8 cellular contexts compared by ENCODE assay signal in genomic region chr17:48646183-48647102, GRCh38. TPM values are rescaled to one million over a fixed set of nuclear protein-coding genes. Genes with fewer than 3 reads are reported as not detected.
A peak's percentile ranks its signal among the peaks of the same experiment; 100 is the strongest.
DNase-seq lines count a peak whose midpoint lies in the region; ATAC-seq and TF ChIP-seq lines count a peak whose summit lies in the region.

No MANE protein-coding gene starts in this region.

- intact Hi-C loops in activated CD4-positive, alpha-beta T cell treated with anti-CD3 and anti-CD28 coated beads, Interleukin-2, amount 10 ng/mL, durations not matched to agents 24 days and 14 days (cut with micrococcal nuclease) = no loop called here

- H3K27ac ChIP-seq in SJCRH30 = no peak overlapping the region

- H3K27me3 ChIP-seq in SJCRH30 = 0 out of 2 replicates have a peak, but pooled peaks cover 4% of the 10 kb centered on the region

- H3K9me3 Mint-ChIP-seq in activated CD4-positive, alpha-beta T cell treated with anti-CD3 and anti-CD28 coated beads, Interleukin-2, amount 10 ng/mL, durations not matched to agents 24 days and 14 days = no peaks in the 10 kb centered on the region
- no peaks in the 10 kb centered on the region for H3K9me3 Mint-ChIP-seq in immature natural killer cell

- no peaks in the 10 kb centered on the region for H3K36me3 ChIP-seq in SJCRH30

- peaks cover 80% of the 10 kb centered on the region for H3K27me3 Mint-ChIP-seq in activated CD4-positive, alpha-beta T cell treated with anti-CD3 and anti-CD28 coated beads, Interleukin-2, amount 10 ng/mL, durations not matched to agents 24 days and 14 days
- H3K27me3 Mint-ChIP-seq in immature natural killer cell (ENCODE audit: low read depth in 3 of 3) = peaks cover 10 to 33% (median 25%) of the 10 kb centered on the region in 3 donors

- no peaks in the 10 kb centered on the region for H3K9me3 ChIP-seq in SJCRH30 (replicated peaks)

- no peak for TF ChIP-seq CTCF in GM20000 (IDR thresholded peaks at IDR 0.05; ENCODE audit: extremely low read depth, missing control alignments)

- H3K36me3 Mint-ChIP-seq in activated CD4-positive, alpha-beta T cell treated with anti-CD3 and anti-CD28 coated beads, Interleukin-2, amount 10 ng/mL, durations not matched to agents 24 days and 14 days (ENCODE audit: low read depth) = peaks cover 2% of the 10 kb centered on the region
- H3K36me3 Mint-ChIP-seq in immature natural killer cell = peaks cover 0 to 1% (median 0%) of the 10 kb centered on the region in 3 donors

- no peak for ATAC-seq in GM21717 (IDR thresholded peaks at IDR 0.05; ENCODE audit: unreplicated experiment)

- H3K4me3 ChIP-seq in SJCRH30 = no peak overlapping the region

- DNase-seq in 8988T (peak; percentile 73), GM20000 (ENCODE audit: low spot score) (peak; percentile 75), immature natural killer cell (peak; percentile 24 to 47 (median 46)), SJCRH30 (no peak), nucleus accumbens (lab: John Stamatoyannopoulos, UW) (no peak), NCI-H526 treated with DMSO at 0.1 percent for 48 hours (lab: John Stamatoyannopoulos, UW) (no peak)
- DNase-seq in activated CD4-positive, alpha-beta T cell treated with anti-CD3 and anti-CD28 coated beads, Interleukin-2, amount 10 ng/mL, durations not matched to agents 24 days and 14 days = peak; percentile 69

- peaks cover 9% of the 10 kb centered on the region for H3K4me1 ChIP-seq in SJCRH30

- H3K27ac Mint-ChIP-seq in activated CD4-positive, alpha-beta T cell treated with anti-CD3 and anti-CD28 coated beads, Interleukin-2, amount 10 ng/mL, durations not matched to agents 24 days and 14 days = no peak overlapping the region
- peak overlapping the region in 1 of 6 donors; percentile 46 for H3K27ac Mint-ChIP-seq in immature natural killer cell

- peaks cover 19% of the 10 kb centered on the region for H3K4me1 Mint-ChIP-seq in activated CD4-positive, alpha-beta T cell treated with anti-CD3 and anti-CD28 coated beads, Interleukin-2, amount 10 ng/mL, durations not matched to agents 24 days and 14 days
- H3K4me1 Mint-ChIP-seq in immature natural killer cell = peaks cover 14 to 31% of the 10 kb centered on the region in 2 donors

- peak overlapping the region; percentile 56 for H3K4me3 Mint-ChIP-seq in activated CD4-positive, alpha-beta T cell treated with anti-CD3 and anti-CD28 coated beads, Interleukin-2, amount 10 ng/mL, durations not matched to agents 24 days and 14 days
- H3K4me3 Mint-ChIP-seq in immature natural killer cell = peak overlapping the region; percentile 86 to 96 (median 92)

RNA-seq across cellular contexts. Expression of gene HOXB9, which starts 20.3 kb away (rescaled TPM):
- 0.21 and 0.30 TPM in 2 replicates for total RNA-seq in activated CD4-positive, alpha-beta T cell treated with anti-CD3 and anti-CD28 coated beads, Interleukin-2, amount 10 ng/mL, durations not matched to agents 24 days and 14 days
- not detected for polyA plus RNA-seq in immature natural killer cell
- 2.5 and 4.0 TPM in 2 replicates for total RNA-seq in SJCRH30 (2014; rRNA removed; shearing (Covaris generic))

RNA-seq across cellular contexts. Expression of gene HOXB8, which starts 31.4 kb away (rescaled TPM):
- total RNA-seq in activated CD4-positive, alpha-beta T cell treated with anti-CD3 and anti-CD28 coated beads, Interleukin-2, amount 10 ng/mL, durations not matched to agents 24 days and 14 days = not detected in 2 replicates
- polyA plus RNA-seq in immature natural killer cell = not detected
- 0.13 and 0.38 TPM in 2 replicates for total RNA-seq in SJCRH30 (2014; rRNA removed; shearing (Covaris generic))

RNA-seq across cellular contexts. Expression of gene HOXB7, which starts 35.6 kb away (rescaled TPM):
- total RNA-seq in activated CD4-positive, alpha-beta T cell treated with anti-CD3 and anti-CD28 coated beads, Interleukin-2, amount 10 ng/mL, durations not matched to agents 24 days and 14 days = 0.30 and 0.36 TPM in 2 replicates
- polyA plus RNA-seq in immature natural killer cell = 1 to 10 TPM in 2 of 3 donors, under 1 TPM in 1; 0.39 to 1.8 (median 1.5) TPM
- total RNA-seq in SJCRH30 (2014; rRNA removed; shearing (Covaris generic)) = 18.8 and 23.1 TPM in 2 replicates

RNA-seq across cellular contexts. Expression of gene HOXB6, which starts 41.7 kb away (rescaled TPM):
- 0.33 and 0.36 TPM in 2 replicates for total RNA-seq in activated CD4-positive, alpha-beta T cell treated with anti-CD3 and anti-CD28 coated beads, Interleukin-2, amount 10 ng/mL, durations not matched to agents 24 days and 14 days
- polyA plus RNA-seq in immature natural killer cell = not detected
- 6.2 and 7.5 TPM in 2 replicates for total RNA-seq in SJCRH30 (2014; rRNA removed; shearing (Covaris generic))

RNA-seq across cellular contexts. Expression of gene HOXB5, which starts 52.9 kb away (rescaled TPM):
- not detected in 2 replicates for total RNA-seq in activated CD4-positive, alpha-beta T cell treated with anti-CD3 and anti-CD28 coated beads, Interleukin-2, amount 10 ng/mL, durations not matched to agents 24 days and 14 days
- polyA plus RNA-seq in immature natural killer cell = not detected
- total RNA-seq in SJCRH30 (2014; rRNA removed; shearing (Covaris generic)) = 0.51 and 0.61 TPM in 2 replicates

Comparison
In these comparisons a context has a peak if more than half of its experiments do, and no peak if none do; other contexts are left out.
1. DNase-seq: peak in 8988T (single experiment), GM20000 (single experiment), activated CD4-positive, alpha-beta T cell treated with anti-CD3 and anti-CD28 coated beads, Interleukin-2, amount 10 ng/mL, durations not matched to agents 24 days and 14 days (single experiment) and immature natural killer cell (3 of 3); none in SJCRH30 (0 of 2), nucleus accumbens (0 of 56) and NCI-H526 treated with DMSO at 0.1 percent for 48 hours (single experiment).
2. RNA of gene HOXB7, which starts 35.6 kb away (total RNA-seq): 18.8 to 23.1 TPM in SJCRH30; 0.30 to 0.36 TPM in activated CD4-positive, alpha-beta T cell treated with anti-CD3 and anti-CD28 coated beads, Interleukin-2, amount 10 ng/mL, durations not matched to agents 24 days and 14 days; every median in the first group is over 10 times any median in the second.